Comparison of ENCODE assay signal across 27 cellular contexts in genomic region chr18:2348003-2348402, GRCh38.
"Had no signal": no experiment of that assay in that cellular context is flagged by ENCODE, and none has a peak within 500 bp of the region (broad histone marks: within the 10 kb centered on the region; RNA-seq: fewer than 3 reads in every experiment).

No MANE protein-coding gene starts in this region.

- H3K36me3 Mint-ChIP-seq: activated naive CD4-positive, alpha-beta T cell treated with anti-CD3 and anti-CD28 coated beads, Interleukin-2, amount 50 U/mL, for 72 hours had no signal

- DNase-seq: activated CD4-positive, alpha-beta T cell treated with anti-CD3 and anti-CD28 coated beads for 36 hours; activated CD4-positive, alpha-beta T cell treated with anti-CD3 and anti-CD28 coated beads, Interleukin-2, amount 10 ng/mL, durations not matched to agents 7 days and 5 days; activated CD4-positive, alpha-beta T cell treated with anti-CD3 and anti-CD28 coated beads, Interleukin-2, amount 50 U/mL, for 48 hours; activated CD8-positive, alpha-beta T cell treated with anti-CD3 and anti-CD28 coated beads, Interleukin-2, amount 10 ng/mL, durations not matched to agents 7 days and 5 days; activated gamma-delta T cell; activated naive CD4-positive, alpha-beta T cell treated with Interleukin-2 at 50 U/mL for 16 hours; activated T-cell treated with anti-CD3 and anti-CD28 coated beads, Interleukin-2, amount 50 U/mL, for 24 hours; adrenal gland; body of pancreas; cerebellar nuclear complex; Karpas-422; KBM-7; NCI-H1105; NCI-H1417 treated with DMSO at 0.1 percent for 48 hours; NCI-H187 treated with DMSO at 0.1 percent for 48 hours; NCI-H2081; NCI-H345; NCI-H524 treated with DMSO at 0.1 percent for 48 hours; PC-9; SIG-M5; SW 1271; T-helper 1 cell; T-helper 2 cell; T-helper 9 cell had no signal

- H3K9me3 Mint-ChIP-seq: activated CD4-positive, alpha-beta T cell treated with anti-CD3 and anti-CD28 coated beads, Interleukin-2, amount 10 ng/mL, durations not matched to agents 7 days and 5 days; activated naive CD4-positive, alpha-beta T cell treated with anti-CD3 and anti-CD28 coated beads, Interleukin-2, amount 50 U/mL, for 72 hours; activated T-cell treated with anti-CD3 and anti-CD28 coated beads, Interleukin-2, amount 50 U/mL, for 24 hours; activated T-helper 2 cell treated with anti-CD3 and anti-CD28 coated beads, Interferon-gamma antibody, Interleukin-2, Interleukin-4, amounts not matched to agents 10 μg/mL and 5 μg/mL and 100 μg/mL, durations not matched to agents 14 hours and 24 hours and 36 hours; IgD-negative memory B cell had no signal

- H3K4me3 Mint-ChIP-seq: activated CD4-positive, alpha-beta T cell treated with anti-CD3 and anti-CD28 coated beads for 36 hours; activated CD4-positive, alpha-beta T cell treated with anti-CD3 and anti-CD28 coated beads, Interleukin-2, amount 10 ng/mL, durations not matched to agents 7 days and 5 days; activated CD8-positive, alpha-beta T cell treated with anti-CD3 and anti-CD28 coated beads, Interleukin-2, amount 10 ng/mL, durations not matched to agents 7 days and 5 days; activated T-cell treated with anti-CD3 and anti-CD28 coated beads, Interleukin-2, amount 50 U/mL, for 24 hours; IgD-negative memory B cell had no signal

- H3K27me3 Mint-ChIP-seq: activated T-cell treated with anti-CD3 and anti-CD28 coated beads, Interleukin-2, amount 50 U/mL, for 24 hours; IgD-negative memory B cell had no signal

- H3K27ac Mint-ChIP-seq: activated CD4-positive, alpha-beta T cell treated with anti-CD3 and anti-CD28 coated beads for 36 hours; activated CD4-positive, alpha-beta T cell treated with anti-CD3 and anti-CD28 coated beads, Interleukin-2, amount 10 ng/mL, durations not matched to agents 7 days and 5 days; activated CD8-positive, alpha-beta T cell treated with anti-CD3 and anti-CD28 coated beads, Interleukin-2, amount 10 ng/mL, durations not matched to agents 7 days and 5 days; activated naive CD4-positive, alpha-beta T cell treated with anti-CD3 and anti-CD28 coated beads, Interleukin-2, amount 50 U/mL, for 72 hours; activated T-cell treated with anti-CD3 and anti-CD28 coated beads, Interleukin-2, amount 50 U/mL, for 24 hours; activated T-helper 2 cell treated with anti-CD3 and anti-CD28 coated beads, Interferon-gamma antibody, Interleukin-2, Interleukin-4, amounts not matched to agents 10 μg/mL and 5 μg/mL and 100 μg/mL, durations not matched to agents 14 hours and 24 hours and 36 hours; IgD-negative memory B cell had no signal

- H3K4me1 Mint-ChIP-seq: activated CD4-positive, alpha-beta T cell treated with anti-CD3 and anti-CD28 coated beads for 36 hours; activated CD4-positive, alpha-beta T cell treated with anti-CD3 and anti-CD28 coated beads, Interleukin-2, amount 10 ng/mL, durations not matched to agents 7 days and 5 days; IgD-negative memory B cell had no signal
